1 cellular context compared by ENCODE assay signal in the genomic region with DNA sequence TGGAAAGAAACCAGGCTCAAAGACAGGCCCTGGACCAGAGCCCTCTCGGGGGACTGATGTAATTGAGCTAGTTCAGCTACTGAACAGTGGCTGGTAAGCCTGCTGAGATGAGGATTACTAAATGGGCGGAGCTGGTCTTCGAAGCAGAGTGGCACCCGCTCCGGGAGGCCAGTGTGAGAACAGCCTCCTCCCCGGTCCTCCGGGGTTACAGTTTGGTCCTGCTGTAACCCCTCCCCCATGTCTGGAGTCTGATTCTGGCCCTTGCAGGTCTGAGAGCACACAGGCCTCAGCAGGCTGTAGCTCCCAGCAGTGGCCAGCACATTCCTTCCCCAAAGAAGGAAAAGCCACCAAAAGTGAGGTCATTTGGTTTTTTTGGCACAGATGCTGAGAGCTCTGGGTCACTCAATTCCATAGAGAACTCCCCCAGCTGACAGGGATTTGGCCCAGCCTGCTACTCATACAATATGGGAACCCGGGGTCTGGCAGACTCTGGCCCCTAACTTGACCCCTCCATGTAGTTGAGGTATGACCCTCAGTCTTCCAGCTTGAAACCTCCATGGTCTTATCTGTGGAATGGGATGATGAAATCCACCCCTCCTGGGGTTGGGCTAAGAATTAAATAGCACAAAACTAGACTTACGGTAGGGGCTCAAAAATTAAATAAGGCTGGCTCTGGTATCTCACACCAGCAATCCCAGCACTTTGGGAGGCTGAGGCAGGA.
TF ChIP-seq lines count a peak whose summit lies in the region.

No MANE protein-coding gene starts in this region.

TF ChIP-seq in K562, 482 proteins besides CTCF, POLR2A, EP300 and RAD21 (continued from another document):
- TF ChIP-seq, protein P1, sequence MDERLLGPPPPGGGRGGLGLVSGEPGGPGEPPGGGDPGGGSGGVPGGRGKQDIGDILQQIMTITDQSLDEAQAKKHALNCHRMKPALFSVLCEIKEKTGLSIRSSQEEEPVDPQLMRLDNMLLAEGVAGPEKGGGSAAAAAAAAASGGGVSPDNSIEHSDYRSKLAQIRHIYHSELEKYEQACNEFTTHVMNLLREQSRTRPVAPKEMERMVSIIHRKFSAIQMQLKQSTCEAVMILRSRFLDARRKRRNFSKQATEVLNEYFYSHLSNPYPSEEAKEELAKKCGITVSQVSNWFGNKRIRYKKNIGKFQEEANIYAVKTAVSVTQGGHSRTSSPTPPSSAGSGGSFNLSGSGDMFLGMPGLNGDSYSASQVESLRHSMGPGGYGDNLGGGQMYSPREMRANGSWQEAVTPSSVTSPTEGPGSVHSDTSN (CRISPR knock-in tag; IDR thresholded peaks at IDR 0.05; ENCODE audit: low read depth), result no peak
- TF ChIP-seq, protein P1 (tag; conservative IDR thresholded peaks at IDR 0.05; ENCODE audit: low read depth), result no peak
- TF ChIP-seq LCOR (CRISPR knock-in tag; IDR thresholded peaks at IDR 0.05) (no peak), ZNF717 (CRISPR knock-in tag; IDR thresholded peaks at IDR 0.05) (no peak), ZNF121 (CRISPR knock-in tag; conservative IDR thresholded peaks at IDR 0.05) (peak; percentile 89; the same call in 1 of the 2 replicates), ZC3H4 (CRISPR knock-in tag; IDR thresholded peaks at IDR 0.05; ENCODE audit: borderline replicate concordance) (no peak), ZNF444 (CRISPR knock-in tag; IDR thresholded peaks at IDR 0.05) (no peak), KLF16 (IDR thresholded peaks at IDR 0.05) (no peak), ZBTB17 (CRISPR knock-in tag; IDR thresholded peaks at IDR 0.05) (no peak), ZNF408 (CRISPR knock-in tag; IDR thresholded peaks at IDR 0.05; ENCODE audit: low read depth) (no peak), POLR2H (tag; IDR thresholded peaks at IDR 0.05; ENCODE audit: low read depth) (no peak), RBM25 (IDR thresholded peaks at IDR 0.05; ENCODE audit: low read depth, low read length, severe bottlenecking) (peak; percentile 50), TAF7 (tag; IDR thresholded peaks at IDR 0.05) (no peak), CBX2 (IDR thresholded peaks at IDR 0.05; ENCODE audit: insufficient read depth, low read length, poor library complexity, severe bottlenecking) (no peak), CBX8 (IDR thresholded peaks at IDR 0.05; ENCODE audit: borderline replicate concordance, extremely low read depth, low read depth, low read length, poor library complexity, severe bottlenecking) (no peak), ZNF436 (CRISPR knock-in tag; IDR thresholded peaks at IDR 0.05) (no peak), SMARCA5 (IDR thresholded peaks at IDR 0.05) (no peak), CEBPG (CRISPR knock-in tag; IDR thresholded peaks at IDR 0.05) (no peak), CEBPG (tag; conservative IDR thresholded peaks at IDR 0.05 in 1 of 2, IDR thresholded peaks at IDR 0.05 in 1 of 2) (0 out of 4 replicates have a peak, but pooled peaks of 1 of the 2 experiments have one; percentile 17), BCOR (IDR thresholded peaks at IDR 0.05) (peak; percentile 36; the same call in 1 of the 2 replicates), MYC (IDR thresholded peaks at IDR 0.05; ENCODE audit: low read depth, low read length) (no peak), MYC (CRISPR knock-in tag; IDR thresholded peaks at IDR 0.05; ENCODE audit: borderline replicate concordance, low read depth) (no peak), FOXM1 (IDR thresholded peaks at IDR 0.05; ENCODE audit: low read depth) (no peak), FOXM1 (CRISPR knock-in tag; IDR thresholded peaks at IDR 0.05; ENCODE audit: low read depth) (no peak)
- TF ChIP-seq, protein P2, sequence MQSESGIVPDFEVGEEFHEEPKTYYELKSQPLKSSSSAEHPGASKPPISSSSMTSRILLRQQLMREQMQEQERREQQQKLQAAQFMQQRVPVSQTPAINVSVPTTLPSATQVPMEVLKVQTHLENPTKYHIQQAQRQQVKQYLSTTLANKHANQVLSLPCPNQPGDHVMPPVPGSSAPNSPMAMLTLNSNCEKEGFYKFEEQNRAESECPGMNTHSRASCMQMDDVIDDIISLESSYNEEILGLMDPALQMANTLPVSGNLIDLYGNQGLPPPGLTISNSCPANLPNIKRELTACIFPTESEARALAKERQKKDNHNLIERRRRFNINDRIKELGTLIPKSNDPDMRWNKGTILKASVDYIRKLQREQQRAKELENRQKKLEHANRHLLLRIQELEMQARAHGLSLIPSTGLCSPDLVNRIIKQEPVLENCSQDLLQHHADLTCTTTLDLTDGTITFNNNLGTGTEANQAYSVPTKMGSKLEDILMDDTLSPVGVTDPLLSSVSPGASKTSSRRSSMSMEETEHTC (IDR thresholded peaks at IDR 0.05), result no peak
- TF ChIP-seq, protein P3, sequence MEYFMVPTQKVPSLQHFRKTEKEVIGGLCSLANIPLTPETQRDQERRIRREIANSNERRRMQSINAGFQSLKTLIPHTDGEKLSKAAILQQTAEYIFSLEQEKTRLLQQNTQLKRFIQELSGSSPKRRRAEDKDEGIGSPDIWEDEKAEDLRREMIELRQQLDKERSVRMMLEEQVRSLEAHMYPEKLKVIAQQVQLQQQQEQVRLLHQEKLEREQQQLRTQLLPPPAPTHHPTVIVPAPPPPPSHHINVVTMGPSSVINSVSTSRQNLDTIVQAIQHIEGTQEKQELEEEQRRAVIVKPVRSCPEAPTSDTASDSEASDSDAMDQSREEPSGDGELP (CRISPR knock-in tag; IDR thresholded peaks at IDR 0.05; ENCODE audit: borderline replicate concordance), result no peak
- TF ChIP-seq, protein P4, sequence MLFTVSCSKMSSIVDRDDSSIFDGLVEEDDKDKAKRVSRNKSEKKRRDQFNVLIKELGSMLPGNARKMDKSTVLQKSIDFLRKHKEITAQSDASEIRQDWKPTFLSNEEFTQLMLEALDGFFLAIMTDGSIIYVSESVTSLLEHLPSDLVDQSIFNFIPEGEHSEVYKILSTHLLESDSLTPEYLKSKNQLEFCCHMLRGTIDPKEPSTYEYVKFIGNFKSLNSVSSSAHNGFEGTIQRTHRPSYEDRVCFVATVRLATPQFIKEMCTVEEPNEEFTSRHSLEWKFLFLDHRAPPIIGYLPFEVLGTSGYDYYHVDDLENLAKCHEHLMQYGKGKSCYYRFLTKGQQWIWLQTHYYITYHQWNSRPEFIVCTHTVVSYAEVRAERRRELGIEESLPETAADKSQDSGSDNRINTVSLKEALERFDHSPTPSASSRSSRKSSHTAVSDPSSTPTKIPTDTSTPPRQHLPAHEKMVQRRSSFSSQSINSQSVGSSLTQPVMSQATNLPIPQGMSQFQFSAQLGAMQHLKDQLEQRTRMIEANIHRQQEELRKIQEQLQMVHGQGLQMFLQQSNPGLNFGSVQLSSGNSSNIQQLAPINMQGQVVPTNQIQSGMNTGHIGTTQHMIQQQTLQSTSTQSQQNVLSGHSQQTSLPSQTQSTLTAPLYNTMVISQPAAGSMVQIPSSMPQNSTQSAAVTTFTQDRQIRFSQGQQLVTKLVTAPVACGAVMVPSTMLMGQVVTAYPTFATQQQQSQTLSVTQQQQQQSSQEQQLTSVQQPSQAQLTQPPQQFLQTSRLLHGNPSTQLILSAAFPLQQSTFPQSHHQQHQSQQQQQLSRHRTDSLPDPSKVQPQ (CRISPR knock-in tag; IDR thresholded peaks at IDR 0.05; ENCODE audit: borderline replicate concordance), result no peak
- TF ChIP-seq, protein P5, sequence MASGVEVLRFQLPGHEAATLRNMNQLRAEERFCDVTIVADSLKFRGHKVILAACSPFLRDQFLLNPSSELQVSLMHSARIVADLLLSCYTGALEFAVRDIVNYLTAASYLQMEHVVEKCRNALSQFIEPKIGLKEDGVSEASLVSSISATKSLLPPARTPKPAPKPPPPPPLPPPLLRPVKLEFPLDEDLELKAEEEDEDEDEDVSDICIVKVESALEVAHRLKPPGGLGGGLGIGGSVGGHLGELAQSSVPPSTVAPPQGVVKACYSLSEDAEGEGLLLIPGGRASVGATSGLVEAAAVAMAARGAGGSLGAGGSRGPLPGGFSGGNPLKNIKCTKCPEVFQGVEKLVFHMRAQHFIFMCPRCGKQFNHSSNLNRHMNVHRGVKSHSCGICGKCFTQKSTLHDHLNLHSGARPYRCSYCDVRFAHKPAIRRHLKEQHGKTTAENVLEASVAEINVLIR (CRISPR knock-in tag; IDR thresholded peaks at IDR 0.05), result no peak
